In the genomic region with DNA sequence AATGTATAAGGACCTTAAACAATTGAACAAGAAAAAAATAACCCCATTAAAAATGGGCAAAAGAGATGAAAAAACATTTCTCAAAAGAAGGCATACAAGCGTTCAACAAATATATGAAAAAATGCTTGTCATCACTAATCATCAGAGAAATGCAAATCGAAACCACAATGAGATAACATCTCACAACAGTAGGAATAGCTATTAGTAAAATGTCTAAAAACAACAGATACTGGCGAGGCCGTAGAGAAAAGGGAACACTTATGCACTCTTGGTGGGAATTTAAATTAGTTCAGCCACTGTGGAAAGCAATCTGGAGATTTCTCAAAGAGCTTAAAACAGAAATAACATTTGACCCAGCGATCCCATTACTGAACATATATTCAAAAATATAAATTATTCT, we compare ENCODE assay signal across 27 cellular contexts.
"Had no signal": no experiment of that assay in that cellular context is flagged by ENCODE, and none has a peak within 500 bp of the region (broad histone marks: within the 10 kb centered on the region; RNA-seq: fewer than 3 reads in every experiment).

No MANE protein-coding gene starts in this region.

- H3K27me3 ChIP-seq: MG63 had no signal

- H3K9me3 ChIP-seq: MG63 had no signal

- DNase-seq: activated CD4-positive, alpha-beta memory T cell treated with anti-CD3 and anti-CD28 coated beads, Interleukin-2, amount 10 ng/mL, durations not matched to agents 7 days and 5 days; activated CD4-positive, alpha-beta T cell treated with anti-CD3 and anti-CD28 coated beads for 1 hour; activated CD4-positive, alpha-beta T cell treated with anti-CD3 and anti-CD28 coated beads for 48 hours; activated CD4-positive, CD25-positive, alpha-beta regulatory T cell; activated CD8-positive, alpha-beta memory T cell treated with anti-CD3 and anti-CD28 coated beads for 24 hours; activated CD8-positive, alpha-beta memory T cell treated with anti-CD3 and anti-CD28 coated beads, Interleukin-2, amount 10 ng/mL, durations not matched to agents 7 days and 5 days; activated CD8-positive, alpha-beta memory T cell treated with anti-CD3 and anti-CD28 coated beads, Interleukin-2, amount 50 U/mL, for 48 hours; activated effector memory CD4-positive, alpha-beta T cell treated with Interleukin-2 at 50 U/mL for 16 hours; activated naive CD4-positive, alpha-beta T cell treated with anti-CD3 and anti-CD28 coated beads, Interleukin-2, amount 10 ng/mL, durations not matched to agents 7 days and 5 days; activated naive CD8-positive, alpha-beta T cell treated with anti-CD3 and anti-CD28 coated beads, Interleukin-2, amount 50 U/mL, for 24 hours; activated T-cell treated with anti-CD3 and anti-CD28 coated beads, Interleukin-2, amount 50 U/mL, for 48 hours; amniotic stem cell; aorta; central memory CD4-positive, alpha-beta T cell; Karpas-422; KBM-7; MG63; NCI-H1048; NCI-H1105 treated with DMSO at 0.1 percent for 48 hours; NCI-H1436; NCI-H1694; NCI-H1930; NCI-H345; NCI-H524 treated with DMSO at 0.1 percent for 48 hours; Right ventricle myocardium superior; T1000; WERI-Rb-1 had no signal

- H3K36me3 ChIP-seq: MG63, WERI-Rb-1 had no signal

- H3K27ac ChIP-seq: WERI-Rb-1 had no signal

- H3K4me3 ChIP-seq: MG63 had no signal
